ENCODE assay signal across 8 cellular contexts in genomic region chr4:107315584-107315983, GRCh38.
"Had no signal": no experiment of that assay in that cellular context is flagged by ENCODE, and none has a peak within 500 bp of the region (broad histone marks: within the 10 kb centered on the region; RNA-seq: fewer than 3 reads in every experiment).

No MANE protein-coding gene starts in this region.

- H3K4me3 ChIP-seq: GM23338 had no signal

- H3K9ac ChIP-seq: KMS-11 had no signal

- H3K27ac ChIP-seq: KMS-11 had no signal

- H3K4me2 ChIP-seq: GM23338, KMS-11 had no signal

- ATAC-seq: GM23338 had no signal

- H2AFZ ChIP-seq: GM23338 had no signal

- DNase-seq: H9, HCEC 1CT, KBM-7 had no signal

- FAIRE-seq: H1, H54, HTR-8/SVneo had no signal
